Comparison of ENCODE assay signal across 29 cellular contexts in genomic region chr13:54091884-54092283, GRCh38.
"Had no signal": no experiment of that assay in that cellular context is flagged by ENCODE, and none has a peak within 500 bp of the region (broad histone marks: within the 10 kb centered on the region; RNA-seq: fewer than 3 reads in every experiment).

No MANE protein-coding gene starts in this region.

- H3K4me1 ChIP-seq: ascending aorta, breast epithelium, colonic mucosa, esophagus squamous epithelium, gastroesophageal sphincter had no signal

- DNase-seq: activated B cell treated with CpG ODN at 0.5 μM for 24 hours; activated CD4-positive, alpha-beta T cell treated with anti-CD3 and anti-CD28 coated beads for 48 hours; activated CD4-positive, alpha-beta T cell treated with anti-CD3 and anti-CD28 coated beads, Interleukin-2, amount 50 U/mL, for 1 hour; activated CD4-positive, alpha-beta T cell treated with anti-CD3 and anti-CD28 coated beads, Interleukin-2, amount 50 U/mL, for 48 hours; activated CD8-positive, alpha-beta memory T cell treated with anti-CD3 and anti-CD28 coated beads for 24 hours; activated CD8-positive, alpha-beta T cell treated with anti-CD3 and anti-CD28 coated beads for 36 hours; activated gamma-delta T cell; activated naive CD4-positive, alpha-beta T cell; activated naive CD4-positive, alpha-beta T cell treated with anti-CD3 and anti-CD28 coated beads, Interleukin-2, amount 10 ng/mL, durations not matched to agents 7 days and 5 days; activated naive CD8-positive, alpha-beta T cell treated with anti-CD3 and anti-CD28 coated beads, Interleukin-2, amount 10 ng/mL, durations not matched to agents 7 days and 5 days; activated T-cell treated with anti-CD3 and anti-CD28 coated beads, Interleukin-2, amount 50 U/mL, for 4 hours; central memory CD4-positive, alpha-beta T cell; cerebellar nuclear complex; colonic mucosa; effector CD8-positive, alpha-beta T cell; esophagus squamous epithelium; foreskin melanocyte; T-helper 2 cell; WERI-Rb-1 had no signal

- FAIRE-seq: endometrium, endothelial cell of umbilical vein had no signal

- H3K27me3 ChIP-seq: ascending aorta, breast epithelium, cardiac muscle cell, colonic mucosa, esophagus squamous epithelium, gastroesophageal sphincter had no signal

- ATAC-seq: activated CD4-positive, CD25-positive, alpha-beta regulatory T cell treated with anti-CD3 and anti-CD28 coated beads, Interleukin-2, amount 50 U/mL, for 24 hours; activated CD8-positive, alpha-beta T cell treated with anti-CD3 and anti-CD28 coated beads for 36 hours; activated naive CD4-positive, alpha-beta T cell treated with anti-CD3 and anti-CD28 coated beads, Interleukin-2, amount 50 U/mL, for 72 hours; activated T-cell treated with anti-CD3 and anti-CD28 coated beads, Interleukin-2, amount 50 U/mL, for 4 hours; activated T-helper 17 cell treated with anti-CD3 and anti-CD28 coated beads, Interleukin-2, amount 50 U/mL, for 72 hours; gastroesophageal sphincter had no signal

- H3K4me3 ChIP-seq: ascending aorta, breast epithelium, cardiac muscle cell, colonic mucosa, esophagus squamous epithelium, gastroesophageal sphincter had no signal

- H3K27ac ChIP-seq: ascending aorta, breast epithelium, cardiac muscle cell, colonic mucosa, epithelial cell of prostate, esophagus squamous epithelium, gastroesophageal sphincter, WERI-Rb-1 had no signal

- H3K9me3 ChIP-seq: colonic mucosa, esophagus squamous epithelium had no signal

- H3K36me3 ChIP-seq: ascending aorta, breast epithelium, cardiac muscle cell, colonic mucosa, esophagus squamous epithelium, gastroesophageal sphincter, WERI-Rb-1 had no signal
